9 cellular contexts compared by ENCODE assay signal in the genomic region with DNA sequence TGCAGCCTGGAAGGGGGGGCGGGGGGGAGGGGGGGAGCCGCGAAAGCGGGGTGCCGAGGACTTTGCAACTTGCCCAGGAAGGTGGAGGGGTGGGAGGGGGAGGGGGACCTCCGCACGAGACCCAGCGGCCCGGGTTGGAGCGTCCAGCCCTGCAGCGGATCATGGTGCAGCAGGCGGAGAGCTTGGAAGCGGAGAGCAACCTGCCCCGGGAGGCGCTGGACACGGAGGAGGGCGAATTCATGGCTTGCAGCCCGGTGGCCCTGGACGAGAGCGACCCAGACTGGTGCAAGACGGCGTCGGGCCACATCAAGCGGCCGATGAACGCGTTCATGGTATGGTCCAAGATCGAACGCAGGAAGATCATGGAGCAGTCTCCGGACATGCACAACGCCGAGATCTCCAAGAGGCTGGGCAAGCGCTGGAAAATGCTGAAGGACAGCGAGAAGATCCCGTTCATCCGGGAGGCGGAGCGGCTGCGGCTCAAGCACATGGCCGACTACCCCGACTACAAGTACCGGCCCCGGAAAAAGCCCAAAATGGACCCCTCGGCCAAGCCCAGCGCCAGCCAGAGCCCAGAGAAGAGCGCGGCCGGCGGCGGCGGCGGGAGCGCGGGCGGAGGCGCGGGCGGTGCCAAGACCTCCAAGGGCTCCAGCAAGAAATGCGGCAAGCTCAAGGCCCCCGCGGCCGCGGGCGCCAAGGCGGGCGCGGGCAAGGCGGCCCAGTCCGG. TPM values are rescaled to one million over a fixed set of nuclear protein-coding genes. Genes with fewer than 3 reads are reported as not detected.
DNase-seq lines count a peak whose midpoint lies in the region; ATAC-seq and TF ChIP-seq lines count a peak whose summit lies in the region.
"Had no signal": no experiment of that assay in that cellular context is flagged by ENCODE, and none has a peak within 500 bp of the region (broad histone marks: within the 10 kb centered on the region; RNA-seq: fewer than 3 reads in every experiment).

No MANE protein-coding gene starts in this region.

- peak overlapping the region; percentile 87 for H3K4me3 ChIP-seq in BLaER1
- H3K4me3 ChIP-seq in HUES6 (ENCODE audit: low read depth, low read length): peak overlapping the region; percentile 91
- H3K4me3 ChIP-seq in brain microvascular endothelial cell (ENCODE audit: low read depth, low read length): peak overlapping the region; percentile 84
- H3K4me3 ChIP-seq in muscle layer of colon (ENCODE audit: low read depth in 1 of 2, low read length in 2 of 2): peak overlapping the region; percentile 55 to 57

- no peaks in the 10 kb centered on the region for H3K9me3 ChIP-seq in BLaER1
- H3K9me3 ChIP-seq in HUES6 (ENCODE audit: control insufficient read depth, insufficient read depth, low read depth, low read length): no peaks in the 10 kb centered on the region
- no peaks in the 10 kb centered on the region for H3K9me3 ChIP-seq in muscle layer of colon (ENCODE audit: low read length)

- no peak overlapping the region for H3K4me3 Mint-ChIP-seq in T-helper 2 cell treated with Interferon-gamma antibody and Interleukin-4, amounts not matched to agents 5 μg/mL and 100 μg/mL, for 36 hours

- no peak for ATAC-seq in GM19463 (IDR thresholded peaks at IDR 0.05; ENCODE audit: unreplicated experiment)
- ATAC-seq in left lobe of liver: no peak

- peaks cover 4% of the 10 kb centered on the region for H3K4me1 Mint-ChIP-seq in T-helper 2 cell treated with Interferon-gamma antibody and Interleukin-4, amounts not matched to agents 5 μg/mL and 100 μg/mL, for 36 hours (ENCODE audit: low read depth)

- H3K27me3 ChIP-seq in BLaER1: no peaks in the 10 kb centered on the region
- peaks cover 18% of the 10 kb centered on the region for H3K27me3 ChIP-seq in HUES6 (ENCODE audit: control insufficient read depth, insufficient read depth, low read length)
- H3K27me3 ChIP-seq in brain microvascular endothelial cell (replicated peaks): no peaks in the 10 kb centered on the region
- H3K27me3 ChIP-seq in muscle layer of colon (ENCODE audit: control insufficient read depth in 1 of 2, insufficient read depth in 2 of 2, low read length in 2 of 2): peaks cover 0 to 33% of the 10 kb centered on the region in 2 donors

- peaks cover 58% of the 10 kb centered on the region for H3K27me3 Mint-ChIP-seq in T-helper 2 cell treated with Interferon-gamma antibody and Interleukin-4, amounts not matched to agents 5 μg/mL and 100 μg/mL, for 36 hours (ENCODE audit: low read depth)

- H3K27ac Mint-ChIP-seq in T-helper 2 cell treated with Interferon-gamma antibody and Interleukin-4, amounts not matched to agents 5 μg/mL and 100 μg/mL, for 36 hours: no peak overlapping the region

- DNase-seq in brain microvascular endothelial cell (peak; percentile 35), left lobe of liver (ENCODE audit: low spot score) (no peak), midbrain (lab: John Stamatoyannopoulos, UW) (no peak)
- DNase-seq in T-helper 2 cell treated with Interferon-gamma antibody and Interleukin-4, amounts not matched to agents 5 μg/mL and 100 μg/mL, for 36 hours (ENCODE audit: low spot score): no peak

- peak overlapping the region; percentile 78 for H3K4me2 ChIP-seq in BLaER1

- in situ Hi-C loops in brain microvascular endothelial cell (cut with HindIII; ENCODE audit: low pct_ligation_motif_present, low sequenced_read_pairs): no loop called here

- peaks cover 45% of the 10 kb centered on the region for H4K20me1 ChIP-seq in BLaER1

- H3K36me3 ChIP-seq in BLaER1 (no peaks in the 10 kb centered on the region), HUES6 (ENCODE audit: control insufficient read depth, insufficient read depth, low read length) (no peaks in the 10 kb centered on the region), brain microvascular endothelial cell (replicated peaks) (no peaks in the 10 kb centered on the region), muscle layer of colon (ENCODE audit: insufficient read depth, low read length) (no peaks in the 10 kb centered on the region)

- peak overlapping the region; percentile 90 for H3K9ac ChIP-seq in BLaER1
- peak overlapping the region; percentile 85 for H3K9ac ChIP-seq in HUES6 (ENCODE audit: low read length)
- H3K9ac ChIP-seq in muscle layer of colon (ENCODE audit: low read length): no peak overlapping the region

- peaks cover 4% of the 10 kb centered on the region for H3K4me1 ChIP-seq in BLaER1
- H3K4me1 ChIP-seq in HUES6 (ENCODE audit: control insufficient read depth, insufficient read depth, low read length): peaks cover 10% of the 10 kb centered on the region
- H3K4me1 ChIP-seq in muscle layer of colon (ENCODE audit: insufficient read depth, low read length): no peaks in the 10 kb centered on the region

- no peaks in the 10 kb centered on the region for H3K9me3 Mint-ChIP-seq in T-helper 2 cell treated with Interferon-gamma antibody and Interleukin-4, amounts not matched to agents 5 μg/mL and 100 μg/mL, for 36 hours

- TF ChIP-seq CTCF in brain microvascular endothelial cell (IDR thresholded peaks at IDR 0.05; ENCODE audit: low read depth, low read length, missing control alignments): no peak

- peak overlapping the region; percentile 91 for H3K27ac ChIP-seq in BLaER1
- H3K27ac ChIP-seq in HUES6 (ENCODE audit: low read depth, low read length): no peak overlapping the region
- no peak overlapping the region for H3K27ac ChIP-seq in brain microvascular endothelial cell
- H3K27ac ChIP-seq in muscle layer of colon (ENCODE audit: low read depth, low read length): peak overlapping the region; percentile 78

- peaks cover 2% of the 10 kb centered on the region for H3K36me3 Mint-ChIP-seq in T-helper 2 cell treated with Interferon-gamma antibody and Interleukin-4, amounts not matched to agents 5 μg/mL and 100 μg/mL, for 36 hours (ENCODE audit: low read depth)

RNA-seq across cellular contexts. Expression of gene SOX11, which starts 0.5 kb away (rescaled TPM):
- total RNA-seq in left lobe of liver: 0.05 TPM
- total RNA-seq: dermis microvascular lymphatic vessel endothelial cell had no signal

Comparison
In these comparisons a context has a peak if more than half of its experiments do, and no peak if none do; other contexts are left out.
1. H3K27ac ChIP-seq: peak in BLaER1 (single experiment) and muscle layer of colon (single experiment); none in HUES6 (single experiment) and brain microvascular endothelial cell (single experiment).
2. Peak in every context shown above with its lines, with median percentiles within 50 percentile points of each other: H3K4me3 ChIP-seq.